ENCODE assay signal across 8 cellular contexts in genomic region chr17:62627219-62627903, GRCh38. TPM values are rescaled to one million over a fixed set of nuclear protein-coding genes. Genes with fewer than 3 reads are reported as not detected.
DNase-seq lines count a peak whose midpoint lies in the region; ATAC-seq and TF ChIP-seq lines count a peak whose summit lies in the region.

Gene MRC2, plus strand, starts transcription at chr17:62627670. Its CDS starts 133 bp downstream, at chr17:62627803.

- POLR2A ChIA-PET in activated naive CD8-positive, alpha-beta T cell treated with anti-CD3 and anti-CD28 coated beads, Interleukin-2, amount 10 ng/mL, durations not matched to agents 7 days and 5 days (lab: Charles Lee) = no interaction called here

- peak within 1 kb of the TSS; percentile 28 for H2BK12ac ChIP-seq in trophoblast cell (ENCODE audit: low read length)

- H4K12ac ChIP-seq in trophoblast cell (ENCODE audit: low read depth, low read length) = peak within 1 kb of the TSS; percentile 22

- H3K36me3 ChIP-seq in NT2/D1 (ENCODE audit: insufficient read depth, insufficient read length, low read length) (peaks cover 33% of the 10 kb centered on the region), heart right ventricle (no peaks in the 10 kb centered on the region), trophoblast cell (ENCODE audit: control insufficient read depth in 1 of 2, insufficient read depth in 2 of 2, low read length in 2 of 2) (peaks cover 12 to 20% of the 10 kb centered on the region in 2 experiments), aorta (ENCODE audit: control insufficient read depth in 1 of 2, insufficient read depth in 2 of 2, low read length in 1 of 2) (no peaks in the 10 kb centered on the region)

- no peak within 1 kb of the TSS for H3K23ac ChIP-seq in trophoblast cell (ENCODE audit: low read length)

- H3K4ac ChIP-seq in trophoblast cell (ENCODE audit: low read depth, low read length) = peak within 1 kb of the TSS; percentile 75

- H3K27me3 Mint-ChIP-seq in activated naive CD8-positive, alpha-beta T cell treated with anti-CD3 and anti-CD28 coated beads, Interleukin-2, amount 10 ng/mL, durations not matched to agents 7 days and 5 days = peaks cover 13% of the 10 kb centered on the region

- H2AFZ ChIP-seq in trophoblast cell (ENCODE audit: insufficient read depth, low read length, poor library complexity) = peak within 1 kb of the TSS; percentile 33

- H3K4me1 Mint-ChIP-seq in activated naive CD8-positive, alpha-beta T cell treated with anti-CD3 and anti-CD28 coated beads, Interleukin-2, amount 10 ng/mL, durations not matched to agents 7 days and 5 days = peaks cover 8% of the 10 kb centered on the region

- H3K27ac ChIP-seq in heart right ventricle (peak within 1 kb of the TSS; percentile 48 to 94 (median 87)), trophoblast cell (ENCODE audit: low read depth, low read length) (peak within 1 kb of the TSS; percentile 90), aorta (ENCODE audit: low read depth in 1 of 2, low read length in 2 of 2) (peak within 1 kb of the TSS; percentile 62 to 95)

- peak within 1 kb of the TSS; percentile 79 for H3K4me3 Mint-ChIP-seq in activated naive CD8-positive, alpha-beta T cell treated with anti-CD3 and anti-CD28 coated beads, Interleukin-2, amount 10 ng/mL, durations not matched to agents 7 days and 5 days

- H3K27me3 ChIP-seq in NT2/D1 (ENCODE audit: insufficient read depth, insufficient read length) (no peaks in the 10 kb centered on the region), heart right ventricle (peaks cover 4 to 51% (median 29%) of the 10 kb centered on the region in 7 donors), trophoblast cell (ENCODE audit: insufficient read depth, low read length) (no peaks in the 10 kb centered on the region), aorta (ENCODE audit: control insufficient read depth in 1 of 2, insufficient read depth in 2 of 2, low read length in 1 of 2) (no peaks in the 10 kb centered on the region)

- H2AK5ac ChIP-seq in trophoblast cell (ENCODE audit: low read length) = peak within 1 kb of the TSS; percentile 24

- H3K4me1 ChIP-seq in NT2/D1 (ENCODE audit: insufficient read depth, insufficient read length) (peaks cover 26% of the 10 kb centered on the region), heart right ventricle (peaks cover 0 to 40% (median 23%) of the 10 kb centered on the region in 9 donors), trophoblast cell (ENCODE audit: control insufficient read depth in 1 of 2, insufficient read depth in 2 of 2, low read length in 2 of 2) (peaks cover 21 to 23% of the 10 kb centered on the region in 2 experiments), aorta (ENCODE audit: control insufficient read depth in 1 of 2, insufficient read depth in 2 of 2, low read length in 2 of 2) (no peaks in the 10 kb centered on the region)

- DNase-seq in SIG-M5 treated with dmso at 0.1 percent for 504 hours (lab: John Stamatoyannopoulos, UW; ENCODE audit: unreplicated experiment) (peak; percentile 69), SIG-M5 (lab: John Stamatoyannopoulos, UW) (no peak), NT2/D1 (ENCODE audit: low read depth, low spot score) (no peak), heart right ventricle (peak; percentile 76 to 77), trophoblast cell (peak; percentile 84 to 86), aorta (peak; percentile 89 to 94), NCI-H526 treated with DMSO at 0.1 percent for 48 hours (lab: John Stamatoyannopoulos, UW) (no peak)
- peak; percentile 53 for DNase-seq in activated naive CD8-positive, alpha-beta T cell treated with anti-CD3 and anti-CD28 coated beads, Interleukin-2, amount 10 ng/mL, durations not matched to agents 7 days and 5 days

- intact Hi-C loops in heart right ventricle (cut with DNase I) (loop anchor here in 1 of 10 donors (5.0 kb wide), 1 partner anchor 50 kb away; no protein-coding TSS in a partner anchor), aorta (cut with DNase I) (loop anchor here in 1 of 2 donors (5.0 kb wide), 1 partner anchor 55 kb away; no protein-coding TSS in a partner anchor)

- 1% methylated on average over 54 to 67 of the region's 68 CpGs for WGBS in heart right ventricle, 2 donors
- no CpG with 5 or more reads among the region's 68 CpGs for WGBS in trophoblast cell (ENCODE audit: extremely low coverage, insufficient coverage, insufficient read length)
- 0% methylated on average over 59 to 68 of the region's 68 CpGs for WGBS in aorta, 2 donors

- H3K9me3 ChIP-seq in NT2/D1 (ENCODE audit: insufficient read depth, low read length) (no peaks in the 10 kb centered on the region), heart right ventricle (no peaks in the 10 kb centered on the region), trophoblast cell (ENCODE audit: insufficient read depth, low read depth, low read length) (no peaks in the 10 kb centered on the region), aorta (ENCODE audit: control insufficient read depth, low read length) (no peaks in the 10 kb centered on the region)

- H3K18ac ChIP-seq in trophoblast cell (ENCODE audit: low read length) = peak within 1 kb of the TSS; percentile 89

- peak; percentile 40 for ATAC-seq in activated naive CD8-positive, alpha-beta T cell treated with anti-CD3 and anti-CD28 coated beads, Interleukin-2, amount 10 ng/mL, durations not matched to agents 7 days and 5 days (ENCODE audit: low read depth)
- ATAC-seq in heart right ventricle (peak; percentile 60 to 74 (median 68)), aorta (ENCODE audit: low FRiP score) (peak; percentile 84)

- peak within 1 kb of the TSS; percentile 78 for H2BK5ac ChIP-seq in trophoblast cell (ENCODE audit: low read depth, low read length, poor library complexity)

- peak within 1 kb of the TSS; percentile 30 for H3K27ac Mint-ChIP-seq in activated naive CD8-positive, alpha-beta T cell treated with anti-CD3 and anti-CD28 coated beads, Interleukin-2, amount 10 ng/mL, durations not matched to agents 7 days and 5 days

- peaks cover 11% of the 10 kb centered on the region for H3K36me3 Mint-ChIP-seq in activated naive CD8-positive, alpha-beta T cell treated with anti-CD3 and anti-CD28 coated beads, Interleukin-2, amount 10 ng/mL, durations not matched to agents 7 days and 5 days

- H3K9ac ChIP-seq in NT2/D1 (ENCODE audit: insufficient read length, low read depth) (peak within 1 kb of the TSS; percentile 94), trophoblast cell (ENCODE audit: low read length) (peak within 1 kb of the TSS; percentile 84)

- peak in 1 of 9 donors; percentile 5 for TF ChIP-seq CTCF in heart right ventricle (IDR thresholded peaks at IDR 0.05)

- H3K4me2 ChIP-seq in trophoblast cell (ENCODE audit: low read length) = peak within 1 kb of the TSS; percentile 88

- H3K4me3 ChIP-seq in NT2/D1 (ENCODE audit: insufficient read length, low read depth) (peak within 1 kb of the TSS; percentile 74), heart right ventricle (peak within 1 kb of the TSS; percentile 41 to 79 (median 64)), trophoblast cell (ENCODE audit: low read depth, low read length) (peak within 1 kb of the TSS; percentile 86), aorta (ENCODE audit: low read length in 2 of 2) (peak within 1 kb of the TSS; percentile 61)

- H3K79me2 ChIP-seq in trophoblast cell (ENCODE audit: control insufficient read depth, insufficient read depth, low read length, poor library complexity) = peaks cover 11% of the 10 kb centered on the region

- peak within 1 kb of the TSS; percentile 77 for H3K14ac ChIP-seq in trophoblast cell (ENCODE audit: low read length)

- H4K91ac ChIP-seq in trophoblast cell (ENCODE audit: low read depth, low read length) = peak within 1 kb of the TSS; percentile 88

- H3K79me1 ChIP-seq in trophoblast cell (ENCODE audit: low read length) = peaks cover 24% of the 10 kb centered on the region

- H4K8ac ChIP-seq in trophoblast cell (ENCODE audit: low read depth, low read length) = peak within 1 kb of the TSS; percentile 86

- H3K9me3 Mint-ChIP-seq in activated naive CD8-positive, alpha-beta T cell treated with anti-CD3 and anti-CD28 coated beads, Interleukin-2, amount 10 ng/mL, durations not matched to agents 7 days and 5 days = no peaks in the 10 kb centered on the region

- peak within 1 kb of the TSS; percentile 79 for H2BK120ac ChIP-seq in trophoblast cell (ENCODE audit: insufficient read depth, low read length, poor library complexity)

RNA-seq across cellular contexts. Expression of gene MRC2, which starts in this region (rescaled TPM):
- total RNA-seq in activated naive CD8-positive, alpha-beta T cell treated with anti-CD3 and anti-CD28 coated beads, Interleukin-2, amount 10 ng/mL, durations not matched to agents 7 days and 5 days = 1 to 10 TPM; 1.6 to 2.4 TPM
- total RNA-seq in heart right ventricle = 10 to 100 TPM; 15.2 to 46.4 (median 21.4) TPM
- polyA plus RNA-seq in heart right ventricle = 10 to 100 TPM; 18.2 to 25.2 TPM
- 70.3 and 73.6 TPM in 2 replicates for polyA plus RNA-seq in trophoblast cell (2013)
- total RNA-seq in aorta = 100 to 1,000 TPM in 1 of 2 donors, 10 to 100 TPM in 1; 93.8 to 232 TPM
- 100 to 1,000 TPM in 1 of 2 donors, 10 to 100 TPM in 1; 15.3 to 149 TPM for polyA plus RNA-seq in aorta

Comparison
In these comparisons a context has a peak if more than half of its experiments do, and no peak if none do; other contexts are left out.
1. RNA of gene MRC2 (total RNA-seq): 93.8 to 232 TPM in aorta and 15.2 to 46.4 TPM in heart right ventricle; 1.6 to 2.4 TPM in activated naive CD8-positive, alpha-beta T cell treated with anti-CD3 and anti-CD28 coated beads, Interleukin-2, amount 10 ng/mL, durations not matched to agents 7 days and 5 days; every median in the first group is over 4 times any median in the second.
2. DNase-seq: peak in SIG-M5 treated with dmso at 0.1 percent for 504 hours (single experiment), activated naive CD8-positive, alpha-beta T cell treated with anti-CD3 and anti-CD28 coated beads, Interleukin-2, amount 10 ng/mL, durations not matched to agents 7 days and 5 days (single experiment), heart right ventricle (2 of 2), trophoblast cell (2 of 2) and aorta (2 of 2); none in SIG-M5 (single experiment), NT2/D1 (single experiment) and NCI-H526 treated with DMSO at 0.1 percent for 48 hours (single experiment).
3. Peak in every context shown above with its lines, with median percentiles within 50 percentile points of each other: H3K4me3 ChIP-seq, ATAC-seq and H3K27ac ChIP-seq.